ENCODE assay signal across 1 cellular context in genomic region chr1:42966688-42967609, GRCh38.
TF ChIP-seq lines count a peak whose summit lies in the region.

No MANE protein-coding gene starts in this region.

TF ChIP-seq in K562, 482 proteins besides CTCF, POLR2A, EP300 and RAD21 (continued from another document and continues in another):
- TF ChIP-seq, protein P1, sequence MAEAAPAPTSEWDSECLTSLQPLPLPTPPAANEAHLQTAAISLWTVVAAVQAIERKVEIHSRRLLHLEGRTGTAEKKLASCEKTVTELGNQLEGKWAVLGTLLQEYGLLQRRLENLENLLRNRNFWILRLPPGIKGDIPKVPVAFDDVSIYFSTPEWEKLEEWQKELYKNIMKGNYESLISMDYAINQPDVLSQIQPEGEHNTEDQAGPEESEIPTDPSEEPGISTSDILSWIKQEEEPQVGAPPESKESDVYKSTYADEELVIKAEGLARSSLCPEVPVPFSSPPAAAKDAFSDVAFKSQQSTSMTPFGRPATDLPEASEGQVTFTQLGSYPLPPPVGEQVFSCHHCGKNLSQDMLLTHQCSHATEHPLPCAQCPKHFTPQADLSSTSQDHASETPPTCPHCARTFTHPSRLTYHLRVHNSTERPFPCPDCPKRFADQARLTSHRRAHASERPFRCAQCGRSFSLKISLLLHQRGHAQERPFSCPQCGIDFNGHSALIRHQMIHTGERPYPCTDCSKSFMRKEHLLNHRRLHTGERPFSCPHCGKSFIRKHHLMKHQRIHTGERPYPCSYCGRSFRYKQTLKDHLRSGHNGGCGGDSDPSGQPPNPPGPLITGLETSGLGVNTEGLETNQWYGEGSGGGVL (CRISPR knock-in tag; IDR thresholded peaks at IDR 0.05), result no peak; the same call in 1 of the 2 replicates
- no peak for TF ChIP-seq HDAC8 (tag; IDR thresholded peaks at IDR 0.05)
- peak; percentile 17; the same call in 1 of the 2 replicates for TF ChIP-seq ZNF239 (CRISPR knock-in tag; IDR thresholded peaks at IDR 0.05)
- TF ChIP-seq, protein P2, sequence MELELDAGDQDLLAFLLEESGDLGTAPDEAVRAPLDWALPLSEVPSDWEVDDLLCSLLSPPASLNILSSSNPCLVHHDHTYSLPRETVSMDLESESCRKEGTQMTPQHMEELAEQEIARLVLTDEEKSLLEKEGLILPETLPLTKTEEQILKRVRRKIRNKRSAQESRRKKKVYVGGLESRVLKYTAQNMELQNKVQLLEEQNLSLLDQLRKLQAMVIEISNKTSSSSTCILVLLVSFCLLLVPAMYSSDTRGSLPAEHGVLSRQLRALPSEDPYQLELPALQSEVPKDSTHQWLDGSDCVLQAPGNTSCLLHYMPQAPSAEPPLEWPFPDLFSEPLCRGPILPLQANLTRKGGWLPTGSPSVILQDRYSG (tag; conservative IDR thresholded peaks at IDR 0.05; ENCODE audit: low read depth), result peak; percentile 82
- no peak for TF ChIP-seq CBX2 (IDR thresholded peaks at IDR 0.05; ENCODE audit: insufficient read depth, low read length, poor library complexity, severe bottlenecking)
- TF ChIP-seq, protein P3, sequence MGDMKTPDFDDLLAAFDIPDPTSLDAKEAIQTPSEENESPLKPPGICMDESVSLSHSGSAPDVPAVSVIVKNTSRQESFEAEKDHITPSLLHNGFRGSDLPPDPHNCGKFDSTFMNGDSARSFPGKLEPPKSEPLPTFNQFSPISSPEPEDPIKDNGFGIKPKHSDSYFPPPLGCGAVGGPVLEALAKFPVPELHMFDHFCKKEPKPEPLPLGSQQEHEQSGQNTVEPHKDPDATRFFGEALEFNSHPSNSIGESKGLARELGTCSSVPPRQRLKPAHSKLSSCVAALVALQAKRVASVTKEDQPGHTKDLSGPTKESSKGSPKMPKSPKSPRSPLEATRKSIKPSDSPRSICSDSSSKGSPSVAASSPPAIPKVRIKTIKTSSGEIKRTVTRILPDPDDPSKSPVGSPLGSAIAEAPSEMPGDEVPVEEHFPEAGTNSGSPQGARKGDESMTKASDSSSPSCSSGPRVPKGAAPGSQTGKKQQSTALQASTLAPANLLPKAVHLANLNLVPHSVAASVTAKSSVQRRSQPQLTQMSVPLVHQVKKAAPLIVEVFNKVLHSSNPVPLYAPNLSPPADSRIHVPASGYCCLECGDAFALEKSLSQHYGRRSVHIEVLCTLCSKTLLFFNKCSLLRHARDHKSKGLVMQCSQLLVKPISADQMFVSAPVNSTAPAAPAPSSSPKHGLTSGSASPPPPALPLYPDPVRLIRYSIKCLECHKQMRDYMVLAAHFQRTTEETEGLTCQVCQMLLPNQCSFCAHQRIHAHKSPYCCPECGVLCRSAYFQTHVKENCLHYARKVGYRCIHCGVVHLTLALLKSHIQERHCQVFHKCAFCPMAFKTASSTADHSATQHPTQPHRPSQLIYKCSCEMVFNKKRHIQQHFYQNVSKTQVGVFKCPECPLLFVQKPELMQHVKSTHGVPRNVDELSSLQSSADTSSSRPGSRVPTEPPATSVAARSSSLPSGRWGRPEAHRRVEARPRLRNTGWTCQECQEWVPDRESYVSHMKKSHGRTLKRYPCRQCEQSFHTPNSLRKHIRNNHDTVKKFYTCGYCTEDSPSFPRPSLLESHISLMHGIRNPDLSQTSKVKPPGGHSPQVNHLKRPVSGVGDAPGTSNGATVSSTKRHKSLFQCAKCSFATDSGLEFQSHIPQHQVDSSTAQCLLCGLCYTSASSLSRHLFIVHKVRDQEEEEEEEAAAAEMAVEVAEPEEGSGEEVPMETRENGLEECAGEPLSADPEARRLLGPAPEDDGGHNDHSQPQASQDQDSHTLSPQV (IDR thresholded peaks at IDR 0.05), result peak; percentile 98
- TF ChIP-seq, protein P4, sequence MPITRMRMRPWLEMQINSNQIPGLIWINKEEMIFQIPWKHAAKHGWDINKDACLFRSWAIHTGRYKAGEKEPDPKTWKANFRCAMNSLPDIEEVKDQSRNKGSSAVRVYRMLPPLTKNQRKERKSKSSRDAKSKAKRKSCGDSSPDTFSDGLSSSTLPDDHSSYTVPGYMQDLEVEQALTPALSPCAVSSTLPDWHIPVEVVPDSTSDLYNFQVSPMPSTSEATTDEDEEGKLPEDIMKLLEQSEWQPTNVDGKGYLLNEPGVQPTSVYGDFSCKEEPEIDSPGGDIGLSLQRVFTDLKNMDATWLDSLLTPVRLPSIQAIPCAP (CRISPR knock-in tag; IDR thresholded peaks at IDR 0.05; ENCODE audit: borderline replicate concordance), result no peak
- TF ChIP-seq ARHGAP35 (IDR thresholded peaks at IDR 0.05; ENCODE audit: partially characterized antibody), result no peak
- TF ChIP-seq SNRNP70 (optimal IDR thresholded peaks at IDR 0.05; ENCODE audit: low read depth, low read length), result no peak
- peak; percentile 96 for TF ChIP-seq SMARCE1 (IDR thresholded peaks at IDR 0.05)
- TF ChIP-seq, protein P5, sequence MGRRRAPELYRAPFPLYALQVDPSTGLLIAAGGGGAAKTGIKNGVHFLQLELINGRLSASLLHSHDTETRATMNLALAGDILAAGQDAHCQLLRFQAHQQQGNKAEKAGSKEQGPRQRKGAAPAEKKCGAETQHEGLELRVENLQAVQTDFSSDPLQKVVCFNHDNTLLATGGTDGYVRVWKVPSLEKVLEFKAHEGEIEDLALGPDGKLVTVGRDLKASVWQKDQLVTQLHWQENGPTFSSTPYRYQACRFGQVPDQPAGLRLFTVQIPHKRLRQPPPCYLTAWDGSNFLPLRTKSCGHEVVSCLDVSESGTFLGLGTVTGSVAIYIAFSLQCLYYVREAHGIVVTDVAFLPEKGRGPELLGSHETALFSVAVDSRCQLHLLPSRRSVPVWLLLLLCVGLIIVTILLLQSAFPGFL (CRISPR knock-in tag; IDR thresholded peaks at IDR 0.05), result peak; percentile 58; the same call in 1 of the 2 replicates
- TF ChIP-seq SOX6 (IDR thresholded peaks at IDR 0.05), result peak; percentile 91
- no peak for TF ChIP-seq HNRNPH1 (optimal IDR thresholded peaks at IDR 0.05; ENCODE audit: low read depth, low read length)
- no peak for TF ChIP-seq NR2C2 (CRISPR knock-in tag; IDR thresholded peaks at IDR 0.05)
- TF ChIP-seq NR2C2 (tag; IDR thresholded peaks at IDR 0.05), result peak; percentile 47; the same call in 1 of the 2 replicates
- no peak for TF ChIP-seq ZBTB26 (CRISPR knock-in tag; IDR thresholded peaks at IDR 0.05)
- peak; percentile 87; the same call in 1 of the 2 replicates for TF ChIP-seq MITF (IDR thresholded peaks at IDR 0.05)
- TF ChIP-seq LARP7 (IDR thresholded peaks at IDR 0.05), result no peak
- no peak for TF ChIP-seq POLR2AphosphoS2 (IDR thresholded peaks at IDR 0.05; ENCODE audit: low read length)
- no peak for TF ChIP-seq SRSF1 (IDR thresholded peaks at IDR 0.05; ENCODE audit: low read depth, low read length)
- no peak for TF ChIP-seq SIX5 (IDR thresholded peaks at IDR 0.05; ENCODE audit: borderline replicate concordance in 1 of 2, insufficient read depth in 1 of 2, low read depth in 1 of 2, low read length in 2 of 2)
- TF ChIP-seq NFE2L1 (tag; IDR thresholded peaks at IDR 0.05; ENCODE audit: borderline replicate concordance, low read depth), result peak; percentile 9; the same call in 1 of the 2 replicates
- TF ChIP-seq ZBTB9 (CRISPR knock-in tag; IDR thresholded peaks at IDR 0.05), result 0 out of 2 replicates have a peak, but pooled peaks have one; percentile 30
- no peak for TF ChIP-seq HLTF (IDR thresholded peaks at IDR 0.05)
- TF ChIP-seq SPI1 (IDR thresholded peaks at IDR 0.05; ENCODE audit: borderline replicate concordance, low read depth, low read length), result no peak
- TF ChIP-seq MAFK (IDR thresholded peaks at IDR 0.05; ENCODE audit: low read length), result peak; percentile 79
- TF ChIP-seq MAFG (tag; conservative IDR thresholded peaks at IDR 0.05), result peak; percentile 90
- TF ChIP-seq ZNF584 (CRISPR knock-in tag; IDR thresholded peaks at IDR 0.05; ENCODE audit: low read depth), result peak; percentile 52; the same call in 1 of the 2 replicates
- TF ChIP-seq CHAMP1 (IDR thresholded peaks at IDR 0.05), result no peak
- no peak for TF ChIP-seq NFATC3 (IDR thresholded peaks at IDR 0.05)
- TF ChIP-seq, protein P6, sequence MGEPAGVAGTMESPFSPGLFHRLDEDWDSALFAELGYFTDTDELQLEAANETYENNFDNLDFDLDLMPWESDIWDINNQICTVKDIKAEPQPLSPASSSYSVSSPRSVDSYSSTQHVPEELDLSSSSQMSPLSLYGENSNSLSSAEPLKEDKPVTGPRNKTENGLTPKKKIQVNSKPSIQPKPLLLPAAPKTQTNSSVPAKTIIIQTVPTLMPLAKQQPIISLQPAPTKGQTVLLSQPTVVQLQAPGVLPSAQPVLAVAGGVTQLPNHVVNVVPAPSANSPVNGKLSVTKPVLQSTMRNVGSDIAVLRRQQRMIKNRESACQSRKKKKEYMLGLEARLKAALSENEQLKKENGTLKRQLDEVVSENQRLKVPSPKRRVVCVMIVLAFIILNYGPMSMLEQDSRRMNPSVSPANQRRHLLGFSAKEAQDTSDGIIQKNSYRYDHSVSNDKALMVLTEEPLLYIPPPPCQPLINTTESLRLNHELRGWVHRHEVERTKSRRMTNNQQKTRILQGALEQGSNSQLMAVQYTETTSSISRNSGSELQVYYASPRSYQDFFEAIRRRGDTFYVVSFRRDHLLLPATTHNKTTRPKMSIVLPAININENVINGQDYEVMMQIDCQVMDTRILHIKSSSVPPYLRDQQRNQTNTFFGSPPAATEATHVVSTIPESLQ (CRISPR knock-in tag; IDR thresholded peaks at IDR 0.05), result no peak
- TF ChIP-seq, protein P7, sequence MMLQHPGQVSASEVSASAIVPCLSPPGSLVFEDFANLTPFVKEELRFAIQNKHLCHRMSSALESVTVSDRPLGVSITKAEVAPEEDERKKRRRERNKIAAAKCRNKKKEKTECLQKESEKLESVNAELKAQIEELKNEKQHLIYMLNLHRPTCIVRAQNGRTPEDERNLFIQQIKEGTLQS (IDR thresholded peaks at IDR 0.05), result peak; percentile 99
- TF ChIP-seq, protein P7 (CRISPR knock-in tag; conservative IDR thresholded peaks at IDR 0.05), result peak; percentile 89
- no peak for TF ChIP-seq CTCFL (IDR thresholded peaks at IDR 0.05; ENCODE audit: borderline replicate concordance, insufficient read depth, low read depth, low read length, poor library complexity, severe bottlenecking)
- 0 out of 4 replicates have a peak, but pooled peaks of 1 of the 2 experiments have one; percentile 48 for TF ChIP-seq FOXA3 (CRISPR knock-in tag; conservative IDR thresholded peaks at IDR 0.05 in 1 of 2, IDR thresholded peaks at IDR 0.05 in 1 of 2)
- 0 out of 2 replicates have a peak, but pooled peaks have one; percentile 5 for TF ChIP-seq ETV5 (CRISPR knock-in tag; IDR thresholded peaks at IDR 0.05; ENCODE audit: low read depth)
